25 cellular contexts compared by ENCODE assay signal in genomic region chr5:157285310-157286035, GRCh38. TPM values are rescaled to one million over a fixed set of nuclear protein-coding genes. Genes with fewer than 3 reads are reported as not detected.
A peak's percentile ranks its signal among the peaks of the same experiment; 100 is the strongest.
DNase-seq lines count a peak whose midpoint lies in the region; ATAC-seq and TF ChIP-seq lines count a peak whose summit lies in the region.
"Had no signal": no experiment of that assay in that cellular context is flagged by ENCODE, and none has a peak within 500 bp of the region (broad histone marks: within the 10 kb centered on the region; RNA-seq: fewer than 3 reads in every experiment).

No MANE protein-coding gene starts in this region.

- no peak overlapping the region for H4K91ac ChIP-seq in H9 (ENCODE audit: insufficient read length, low read depth, low read length)

- H3K4me1 ChIP-seq in right cardiac atrium (ENCODE audit: control insufficient read depth, insufficient read depth, low read length) (peaks cover 2% of the 10 kb centered on the region), H9 (ENCODE audit: insufficient read depth, low read length) (no peaks in the 10 kb centered on the region)
- H3K4me1 ChIP-seq: BE2C, foreskin keratinocyte had no signal

- H3K4me1 Mint-ChIP-seq in activated CD4-positive, alpha-beta T cell treated with anti-CD3 and anti-CD28 coated beads, Interleukin-2, amount 10 ng/mL, durations not matched to agents 24 days and 14 days = peaks cover 76% of the 10 kb centered on the region
- peaks cover 86% of the 10 kb centered on the region for H3K4me1 Mint-ChIP-seq in activated naive CD8-positive, alpha-beta T cell treated with anti-CD3 and anti-CD28 coated beads, Interleukin-2, amount 50 U/mL, for 24 hours
- H3K4me1 Mint-ChIP-seq in H9 = peaks cover 11 to 17% of the 10 kb centered on the region in 2 experiments

- intact Hi-C loops in activated CD4-positive, alpha-beta T cell treated with anti-CD3 and anti-CD28 coated beads, Interleukin-2, amount 10 ng/mL, durations not matched to agents 24 days and 14 days (cut with micrococcal nuclease) = no loop called here
- intact Hi-C loops in right cardiac atrium (cut with DNase I) = no loop called here

- H2AK5ac ChIP-seq in H9 (ENCODE audit: insufficient read length, low read length) = no peak overlapping the region

- no peak for DNase-seq in activated CD4-positive, alpha-beta T cell treated with anti-CD3 and anti-CD28 coated beads, Interleukin-2, amount 10 ng/mL, durations not matched to agents 24 days and 14 days
- DNase-seq in activated CD4-positive, alpha-beta T cell treated with anti-CD3 and anti-CD28 coated beads for 48 hours = no peak
- no peak for DNase-seq in activated naive CD8-positive, alpha-beta T cell treated with anti-CD3 and anti-CD28 coated beads, Interleukin-2, amount 50 U/mL, for 24 hours
- no peak for DNase-seq in right cardiac atrium
- peak; percentile 86 for DNase-seq in renal cortical epithelial cell (ENCODE audit: low read depth)
- no peak for DNase-seq in NCI-H2081 treated with DMSO at 0.1 percent for 48 hours (lab: John Stamatoyannopoulos, UW)
- no peak for DNase-seq in H9
- DNase-seq in glomerular visceral epithelial cell (ENCODE audit: extremely low spot score) = no peak
- DNase-seq: 8988T; BE2C; foreskin keratinocyte; GDM1; left colon; NCI-H2107; NCI-H526; OCI-M1; ovary; SJCRH30; stimulated activated CD4-positive, alpha-beta T cell treated with anti-CD3 and anti-CD28 coated beads, Interleukin-4, amount 100 ng/mL, for 1 hour had no signal

- H3K4me3 ChIP-seq in right cardiac atrium (ENCODE audit: low read length) = no peak overlapping the region
- H3K4me3 ChIP-seq: GM12878, ovary, SJCRH30, thoracic aorta had no signal

- H3T11ph ChIP-seq in H9 (ENCODE audit: low read length) = no peak overlapping the region

- H2BK5ac ChIP-seq in H9 (ENCODE audit: insufficient read length, low read length) = no peak overlapping the region

- H3K27ac ChIP-seq in right cardiac atrium (ENCODE audit: low read length) (peak overlapping the region; percentile 67), H9 (ENCODE audit: insufficient read length, low read depth, low read length) (no peak overlapping the region)
- H3K27ac ChIP-seq: foreskin keratinocyte, KMS-11, ovary, SJCRH30, thoracic aorta had no signal

- H3K79me1 ChIP-seq in H9 (ENCODE audit: insufficient read depth, low read depth, low read length, poor library complexity, severe bottlenecking) = peaks cover 3% of the 10 kb centered on the region

- no peaks in the 10 kb centered on the region for H4K20me1 ChIP-seq in H9 (ENCODE audit: control insufficient read depth, insufficient read depth, insufficient read length)

- H3K9me3 ChIP-seq in right cardiac atrium (ENCODE audit: control insufficient read depth, low read length) (no peaks in the 10 kb centered on the region), H9 (ENCODE audit: control insufficient read depth, low read depth, low read length) (no peaks in the 10 kb centered on the region)
- H3K9me3 ChIP-seq: BE2C, ovary, SJCRH30, thoracic aorta had no signal

- no peaks in the 10 kb centered on the region for H3K27me3 ChIP-seq in right cardiac atrium (ENCODE audit: control insufficient read depth, insufficient read depth)
- no peaks in the 10 kb centered on the region for H3K27me3 ChIP-seq in H9 (ENCODE audit: insufficient read depth, low read length)
- H3K27me3 ChIP-seq: BE2C, foreskin keratinocyte, ovary had no signal

- H3K14ac ChIP-seq in H9 (ENCODE audit: insufficient read depth, low read length) = no peak overlapping the region

- H3K4ac ChIP-seq in H9 (ENCODE audit: low read depth, low read length) = no peak overlapping the region

- H3K27me3 Mint-ChIP-seq in activated CD4-positive, alpha-beta T cell treated with anti-CD3 and anti-CD28 coated beads, Interleukin-2, amount 10 ng/mL, durations not matched to agents 24 days and 14 days = no peaks in the 10 kb centered on the region
- H3K27me3 Mint-ChIP-seq in activated naive CD8-positive, alpha-beta T cell treated with anti-CD3 and anti-CD28 coated beads, Interleukin-2, amount 50 U/mL, for 24 hours = no peaks in the 10 kb centered on the region
- no peaks in the 10 kb centered on the region for H3K27me3 Mint-ChIP-seq in H9 (ENCODE audit: low read depth)

- no peak overlapping the region for H2BK12ac ChIP-seq in H9 (ENCODE audit: insufficient read length, low read depth, low read length)

- peaks cover 3% of the 10 kb centered on the region for H3K9me3 Mint-ChIP-seq in activated CD4-positive, alpha-beta T cell treated with anti-CD3 and anti-CD28 coated beads, Interleukin-2, amount 10 ng/mL, durations not matched to agents 24 days and 14 days
- peaks cover 13% of the 10 kb centered on the region for H3K9me3 Mint-ChIP-seq in activated naive CD8-positive, alpha-beta T cell treated with anti-CD3 and anti-CD28 coated beads, Interleukin-2, amount 50 U/mL, for 24 hours
- no peaks in the 10 kb centered on the region for H3K9me3 Mint-ChIP-seq in H9
- H3K9me3 Mint-ChIP-seq: WTC11 had no signal

- no peak overlapping the region for H2BK20ac ChIP-seq in H9 (ENCODE audit: low read depth, low read length, poor library complexity, severe bottlenecking)

- peaks cover 61% of the 10 kb centered on the region for H3K36me3 Mint-ChIP-seq in activated CD4-positive, alpha-beta T cell treated with anti-CD3 and anti-CD28 coated beads, Interleukin-2, amount 10 ng/mL, durations not matched to agents 24 days and 14 days (ENCODE audit: low read depth)
- H3K36me3 Mint-ChIP-seq in activated naive CD8-positive, alpha-beta T cell treated with anti-CD3 and anti-CD28 coated beads, Interleukin-2, amount 50 U/mL, for 24 hours (ENCODE audit: low read depth) = peaks cover 59% of the 10 kb centered on the region
- H3K36me3 Mint-ChIP-seq in H9 (ENCODE audit: insufficient read depth in 1 of 3, low read depth in 3 of 3) = peaks cover 3 to 28% (median 12%) of the 10 kb centered on the region in 3 experiments; a peak in 5 of 7 replicates

- H2BK15ac ChIP-seq in H9 (ENCODE audit: low read depth, low read length) = no peak overlapping the region

- WGBS in right cardiac atrium = 72% methylated on average over 10 of the region's 10 CpGs
- no CpG with 5 or more reads among the region's 10 CpGs for WGBS in H9 (ENCODE audit: extremely low coverage, insufficient read length, low lambda C conversion rate)

- ATAC-seq in activated naive CD8-positive, alpha-beta T cell treated with anti-CD3 and anti-CD28 coated beads, Interleukin-2, amount 50 U/mL, for 24 hours = no peak
- peak in 1 of 2 donors; percentile 13 for ATAC-seq in right cardiac atrium
- ATAC-seq: foreskin keratinocyte, GM12878, HCT116, left colon, WTC11 had no signal

- no peak overlapping the region for H2AFZ ChIP-seq in H9 (ENCODE audit: low read length)

- no peak overlapping the region for H2BK120ac ChIP-seq in H9 (ENCODE audit: low read depth, low read length, poor library complexity, severe bottlenecking)

- peak overlapping the region; percentile 45 for H3K27ac Mint-ChIP-seq in activated CD4-positive, alpha-beta T cell treated with anti-CD3 and anti-CD28 coated beads, Interleukin-2, amount 10 ng/mL, durations not matched to agents 24 days and 14 days
- peak overlapping the region; percentile 41 for H3K27ac Mint-ChIP-seq in activated naive CD8-positive, alpha-beta T cell treated with anti-CD3 and anti-CD28 coated beads, Interleukin-2, amount 50 U/mL, for 24 hours
- no peak overlapping the region for H3K27ac Mint-ChIP-seq in H9
- H3K27ac Mint-ChIP-seq: T-helper 2 cell treated with Interferon-gamma antibody and Interleukin-4, amounts not matched to agents 5 μg/mL and 100 μg/mL, for 36 hours; WTC11 had no signal

- H3K18ac ChIP-seq in H9 (ENCODE audit: insufficient read length, low read depth, low read length) = no peak overlapping the region

- H3K9ac ChIP-seq in H9 (ENCODE audit: extremely low read depth, insufficient read length, low read length) = no peak overlapping the region
- H3K9ac ChIP-seq: KMS-11 had no signal

- no peak for TF ChIP-seq CTCF in H9 (conservative IDR thresholded peaks at IDR 0.05)

- no peak overlapping the region for H3K56ac ChIP-seq in H9 (ENCODE audit: insufficient read length, low read depth, low read length)

- no peak overlapping the region for H3K4me3 Mint-ChIP-seq in activated CD4-positive, alpha-beta T cell treated with anti-CD3 and anti-CD28 coated beads, Interleukin-2, amount 10 ng/mL, durations not matched to agents 24 days and 14 days
- H3K4me3 Mint-ChIP-seq in activated naive CD8-positive, alpha-beta T cell treated with anti-CD3 and anti-CD28 coated beads, Interleukin-2, amount 50 U/mL, for 24 hours = no peak overlapping the region
- no peak overlapping the region for H3K4me3 Mint-ChIP-seq in H9
- H3K4me3 Mint-ChIP-seq: T-helper 2 cell treated with Interferon-gamma antibody and Interleukin-4, amounts not matched to agents 5 μg/mL and 100 μg/mL, for 36 hours; WTC11 had no signal

- H3K79me2 ChIP-seq in H9 (ENCODE audit: insufficient read depth, low read length) = no peaks in the 10 kb centered on the region; the same call in 1 of the 2 replicates

- H3K23ac ChIP-seq in H9 (ENCODE audit: insufficient read length, low read depth, low read length) = no peak overlapping the region

- no peak overlapping the region for H4K5ac ChIP-seq in H9 (ENCODE audit: insufficient read length, low read depth, low read length)

- H3K23me2 ChIP-seq in H9 (ENCODE audit: insufficient read length, low read depth, low read length, poor library complexity, severe bottlenecking) = no peaks in the 10 kb centered on the region

- H4K8ac ChIP-seq in H9 (replicated peaks; ENCODE audit: insufficient read length, low read depth, low read length) = no peak overlapping the region

- H3K4me2 ChIP-seq in H9 (ENCODE audit: insufficient read depth, insufficient read length, low read length) = no peak overlapping the region
- H3K4me2 ChIP-seq: KMS-11 had no signal

RNA-seq across cellular contexts. Expression of gene CYFIP2, which starts 19.6 kb away (rescaled TPM):
- 180 and 193 TPM in 2 replicates for total RNA-seq in activated CD4-positive, alpha-beta T cell treated with anti-CD3 and anti-CD28 coated beads, Interleukin-2, amount 10 ng/mL, durations not matched to agents 24 days and 14 days
- total RNA-seq in right cardiac atrium (10 to 100 TPM; 33.4 to 43.8 (median 37.2) TPM), renal cortical epithelial cell (38.7 and 57.9 TPM in 2 replicates), H9 (2021) (74.7 and 84.5 TPM in 2 replicates)
- 27.4 TPM for polyA plus RNA-seq in right cardiac atrium

Comparison
In these comparisons a context has a peak if more than half of its experiments do, and no peak if none do; other contexts are left out.
1. H3K27ac Mint-ChIP-seq: peak in activated CD4-positive, alpha-beta T cell treated with anti-CD3 and anti-CD28 coated beads, Interleukin-2, amount 10 ng/mL, durations not matched to agents 24 days and 14 days (single experiment) and activated naive CD8-positive, alpha-beta T cell treated with anti-CD3 and anti-CD28 coated beads, Interleukin-2, amount 50 U/mL, for 24 hours (single experiment); none in H9 (0 of 3).